8 cellular contexts compared by ENCODE assay signal in genomic region chr4:83454626-83455025, GRCh38. TPM values are rescaled to one million over a fixed set of nuclear protein-coding genes. Genes with fewer than 3 reads are reported as not detected.
DNase-seq lines count a peak whose midpoint lies in the region; TF ChIP-seq lines count a peak whose summit lies in the region.

No MANE protein-coding gene starts in this region.

- intact Hi-C loops in activated naive CD4-positive, alpha-beta T cell treated with anti-CD3 and anti-CD28 coated beads for 36 hours (cut with micrococcal nuclease) = loop anchor here (1.0 to 2.0 kb wide), 15 partner anchors 31 to 1128 kb away; partner anchors contain the start of genes ABRAXAS1, CDS1, COPS4 and COQ2
- intact Hi-C loops in adrenal gland (cut with DNase I) = loop anchor here in 1 of 2 donors (10.0 kb wide), 1 partner anchor 90 kb away; no protein-coding TSS in a partner anchor

- H3K27me3 ChIP-seq in adrenal gland = no peaks in the 10 kb centered on the region
- H3K27me3 ChIP-seq in subcutaneous abdominal adipose tissue (ENCODE audit: control insufficient read depth in 5 of 5, insufficient read depth in 4 of 5, low read length in 5 of 5) = no peaks in the 10 kb centered on the region

- CTCF ChIA-PET in activated naive CD4-positive, alpha-beta T cell treated with anti-CD3 and anti-CD28 coated beads for 36 hours (lab: Charles Lee) = interaction anchor here (0.6 to 2.6 kb wide), 4 partner anchors 94 to 205 kb away, joined by 4 to 15 read pairs (median 5); partner anchors contain the start of gene COQ2

- no peak for TF ChIP-seq POLR2A in adrenal gland (IDR thresholded peaks at IDR 0.05)

- peaks cover 0 to 25% of the 10 kb centered on the region in 2 donors for H3K36me3 ChIP-seq in adrenal gland (replicated peaks in 1 of 2)
- H3K36me3 ChIP-seq in subcutaneous abdominal adipose tissue (ENCODE audit: control insufficient read depth in 5 of 5, insufficient read depth in 5 of 5, low read length in 5 of 5) = peaks cover 5 to 30% (median 18%) of the 10 kb centered on the region in 5 donors

- no peak for TF ChIP-seq CTCF in adrenal gland (IDR thresholded peaks at IDR 0.05)

- peak overlapping the region; percentile 69 to 92 (median 88) for H3K4me3 ChIP-seq in adrenal gland
- peak overlapping the region; percentile 88 to 99 (median 92) for H3K4me3 ChIP-seq in subcutaneous abdominal adipose tissue (ENCODE audit: low read depth in 1 of 5, low read length in 5 of 5)

- peaks cover 43% of the 10 kb centered on the region for H3K36me3 Mint-ChIP-seq in activated naive CD4-positive, alpha-beta T cell treated with anti-CD3 and anti-CD28 coated beads for 36 hours (ENCODE audit: low read depth)

- H3K4me1 Mint-ChIP-seq in activated naive CD4-positive, alpha-beta T cell treated with anti-CD3 and anti-CD28 coated beads for 36 hours (ENCODE audit: low read depth) = peaks cover 46% of the 10 kb centered on the region

- H3K27ac ChIP-seq in adrenal gland = peak overlapping the region; percentile 95 to 99 (median 99)
- peak overlapping the region; percentile 97 for H3K27ac ChIP-seq in subcutaneous abdominal adipose tissue (ENCODE audit: low read depth, low read length)

- 30 to 38% (median 35%) methylated on average over 7 of the region's 7 CpGs for WGBS in adrenal gland, 4 donors

- no peaks in the 10 kb centered on the region for H3K27me3 Mint-ChIP-seq in activated naive CD4-positive, alpha-beta T cell treated with anti-CD3 and anti-CD28 coated beads for 36 hours (ENCODE audit: low read depth)

- H3K27ac Mint-ChIP-seq in activated naive CD4-positive, alpha-beta T cell treated with anti-CD3 and anti-CD28 coated beads for 36 hours = peak overlapping the region; percentile 100

- no peaks in the 10 kb centered on the region for H3K9me3 Mint-ChIP-seq in activated naive CD4-positive, alpha-beta T cell treated with anti-CD3 and anti-CD28 coated beads for 36 hours

- H3K4me3 Mint-ChIP-seq in activated naive CD4-positive, alpha-beta T cell treated with anti-CD3 and anti-CD28 coated beads for 36 hours = peak overlapping the region; percentile 100

- H3K4me1 ChIP-seq in adrenal gland (replicated peaks in 1 of 2) (peaks cover 26 to 49% of the 10 kb centered on the region in 2 donors), subcutaneous abdominal adipose tissue (ENCODE audit: control insufficient read depth in 5 of 5, insufficient read depth in 5 of 5, low read length in 5 of 5) (peaks cover 0 to 28% (median 23%) of the 10 kb centered on the region in 5 donors)

- H3K9me3 ChIP-seq in adrenal gland (replicated peaks in 1 of 3) (no peaks in the 10 kb centered on the region), subcutaneous abdominal adipose tissue (ENCODE audit: control insufficient read depth in 5 of 5, low read length in 5 of 5) (no peaks in the 10 kb centered on the region)

- H3K9ac ChIP-seq in subcutaneous abdominal adipose tissue (ENCODE audit: low read length in 5 of 5) = peak overlapping the region; percentile 91 to 97 (median 97)

- DNase-seq in activated naive CD4-positive, alpha-beta T cell treated with anti-CD3 and anti-CD28 coated beads for 36 hours = no peak
- DNase-seq in activated naive CD4-positive, alpha-beta T cell (lab: John Stamatoyannopoulos, UW) = no peak
- DNase-seq in adrenal gland (peak in 2 of 7 donors; percentile 13 to 14), iris pigment epithelial cell (ENCODE audit: low read depth) (peak; percentile 15), ecto neural progenitor cell (ENCODE audit: low spot score) (no peak), NCI-H1417 (lab: John Stamatoyannopoulos, UW) (no peak), cortex of kidney (lab: John Stamatoyannopoulos, UW) (no peak)

RNA-seq across cellular contexts. Expression of gene HELQ, which starts 1.0 kb away (rescaled TPM):
- 10 to 100 TPM in 1 of 2 experiments, 1 to 10 TPM in 1; 7.9 to 10.9 TPM for total RNA-seq in activated naive CD4-positive, alpha-beta T cell treated with anti-CD3 and anti-CD28 coated beads for 36 hours
- 10 to 100 TPM; 21.1 to 80.0 (median 40.9) TPM for total RNA-seq in adrenal gland
- polyA plus RNA-seq in adrenal gland = 10 to 100 TPM; 12.1 to 34.9 (median 16.2) TPM

RNA-seq across cellular contexts. Expression of gene MRPS18C, which starts 1.2 kb away (rescaled TPM):
- total RNA-seq in activated naive CD4-positive, alpha-beta T cell treated with anti-CD3 and anti-CD28 coated beads for 36 hours = 10 to 100 TPM; 67.2 to 69.9 TPM
- total RNA-seq in adrenal gland = 10 to 100 TPM; 17.2 to 69.0 (median 49.9) TPM
- 100 to 1,000 TPM in 1 of 3 donors, 10 to 100 TPM in 2; 33.9 to 112 (median 48.1) TPM for polyA plus RNA-seq in adrenal gland

RNA-seq across cellular contexts. Expression of gene ABRAXAS1, which starts 30.3 kb away (rescaled TPM):
- total RNA-seq in activated naive CD4-positive, alpha-beta T cell treated with anti-CD3 and anti-CD28 coated beads for 36 hours = 10 to 100 TPM; 19.7 to 20.9 TPM
- 10 to 100 TPM in 4 of 8 donors, 1 to 10 TPM in 4; 4.7 to 18.7 (median 10.7) TPM for total RNA-seq in adrenal gland
- 1 to 10 TPM; 3.2 to 8.4 (median 4.2) TPM for polyA plus RNA-seq in adrenal gland
